ENCODE assay signal across 1 cellular context in the genomic region with DNA sequence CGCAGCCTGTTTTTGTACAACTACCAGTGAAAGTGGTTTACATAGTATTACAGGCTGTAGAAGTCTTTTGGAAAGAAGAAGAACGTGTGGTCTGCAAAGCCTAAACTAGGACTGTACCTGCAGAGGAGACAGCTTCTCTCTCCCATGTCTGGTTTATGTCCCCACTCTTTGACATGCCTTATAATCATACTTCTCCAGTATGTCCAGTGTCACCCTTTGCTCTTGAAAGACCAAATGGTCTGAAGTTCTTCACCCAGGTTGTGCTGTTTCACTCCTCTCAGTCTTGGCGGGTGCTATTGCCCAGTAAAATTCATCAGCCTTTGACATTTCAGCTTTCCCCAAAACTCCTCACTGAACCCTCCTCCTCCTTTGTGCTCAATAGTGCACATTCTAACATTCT.
TF ChIP-seq lines count a peak whose summit lies in the region.

No MANE protein-coding gene starts in this region.

TF ChIP-seq in GM23338, 12 proteins besides CTCF, POLR2A, EP300 and RAD21:
- no peak for TF ChIP-seq ZNF462 (CRISPR knock-in tag; IDR thresholded peaks at IDR 0.05)
- TF ChIP-seq REST (IDR thresholded peaks at IDR 0.05; ENCODE audit: unreplicated experiment) = no peak
- no peak for TF ChIP-seq JUNB (IDR thresholded peaks at IDR 0.05; ENCODE audit: unreplicated experiment)
- no peak for TF ChIP-seq ETS1 (IDR thresholded peaks at IDR 0.05)
- no peak for TF ChIP-seq POLR2AphosphoS5 (IDR thresholded peaks at IDR 0.05; ENCODE audit: low read depth)
- TF ChIP-seq NANOG (IDR thresholded peaks at IDR 0.05; ENCODE audit: borderline replicate concordance) = no peak
- TF ChIP-seq EZH2phosphoT487 (IDR thresholded peaks at IDR 0.05; ENCODE audit: unreplicated experiment) = no peak
- no peak for TF ChIP-seq EZH2 (IDR thresholded peaks at IDR 0.05; ENCODE audit: low read depth, unreplicated experiment)
- no peak for TF ChIP-seq ZNF114 (CRISPR knock-in tag; IDR thresholded peaks at IDR 0.05)
- no peak for TF ChIP-seq CREB1 (CRISPR knock-in tag; IDR thresholded peaks at IDR 0.05; ENCODE audit: low read depth)
- no peak for TF ChIP-seq ZNF331 (CRISPR knock-in tag; IDR thresholded peaks at IDR 0.05; ENCODE audit: low read depth)
- TF ChIP-seq STAT1 (IDR thresholded peaks at IDR 0.05; ENCODE audit: unreplicated experiment) = no peak
